8 cellular contexts compared by ENCODE assay signal in the genomic region with DNA sequence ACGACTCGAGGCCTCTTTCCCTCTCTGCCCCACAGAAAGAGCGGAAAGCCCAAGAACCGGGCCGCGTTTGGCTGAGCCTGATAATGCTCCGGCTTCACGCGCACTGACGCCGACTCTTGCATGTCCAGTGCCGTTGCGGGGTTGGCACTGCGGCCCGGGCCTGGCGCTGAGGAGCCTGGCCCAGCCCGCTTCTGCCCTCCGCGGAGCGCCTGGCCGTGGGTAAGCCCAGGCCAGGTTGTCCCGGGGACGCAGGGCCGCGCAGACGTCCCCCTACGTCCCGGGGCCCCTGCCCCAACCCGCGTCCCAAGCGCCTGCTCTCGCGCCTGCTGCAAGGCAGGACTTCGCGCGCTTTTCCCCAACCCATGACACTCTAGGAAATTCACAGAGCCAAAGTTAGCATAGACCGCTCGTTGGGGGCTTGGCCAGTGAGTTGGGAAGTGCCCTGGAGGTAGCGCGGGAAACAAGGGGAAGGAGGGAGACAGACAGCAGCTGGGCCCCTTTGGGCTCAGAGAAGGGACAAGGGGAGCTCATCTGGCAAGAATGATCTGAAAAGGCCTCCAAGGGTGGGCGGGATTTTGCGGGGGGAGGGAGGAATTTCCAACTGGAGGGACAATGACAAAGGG. TPM values are rescaled to one million over a fixed set of nuclear protein-coding genes. Genes with fewer than 3 reads are reported as not detected.
DNase-seq lines count a peak whose midpoint lies in the region; TF ChIP-seq lines count a peak whose summit lies in the region.

No MANE protein-coding gene starts in this region.

- peaks cover 0 to 5% (median 2%) of the 10 kb centered on the region in 6 donors for H3K9me3 Mint-ChIP-seq in immature natural killer cell

- H3K27me3 ChIP-seq in A673 (replicated peaks; ENCODE audit: insufficient read depth, low read depth, low read length, poor library complexity) (peaks cover 7% of the 10 kb centered on the region), H7 (ENCODE audit: control insufficient read depth, insufficient read depth, low read length) (peaks cover 12% of the 10 kb centered on the region), adipocyte (replicated peaks; ENCODE audit: control insufficient read depth, insufficient read depth, low read length) (peaks cover 7% of the 10 kb centered on the region), stomach smooth muscle (ENCODE audit: control insufficient read depth in 1 of 2, insufficient read depth in 2 of 2, low read length in 2 of 2) (no peaks in the 10 kb centered on the region)

- DNase-seq in A673 (ENCODE audit: low spot score) = peak; percentile 17
- DNase-seq in H7 = peak; percentile 88
- no peak for DNase-seq in adipocyte (ENCODE audit: low read depth)
- DNase-seq in immature natural killer cell = no peak
- no peak for DNase-seq in stimulated activated CD8-positive, alpha-beta memory T cell treated with anti-CD3 and anti-CD28 coated beads, Interleukin-4, amount 100 ng/mL, for 48 hours
- no peak for DNase-seq in dermis blood vessel endothelial cell
- no peak for DNase-seq in COLO829 (ENCODE audit: low spot score)

- peaks cover 0 to 5% (median 4%) of the 10 kb centered on the region in 3 donors for H3K36me3 Mint-ChIP-seq in immature natural killer cell

- peak overlapping the region in 2 of 6 donors; percentile 53 to 67 for H3K27ac Mint-ChIP-seq in immature natural killer cell

- BruUV-seq in A673 (replicated peaks; lab: Mats Ljungman, UMichigan) = no TSS peak

- peak overlapping the region; percentile 91 for H3K4me3 ChIP-seq in A673 (ENCODE audit: low read depth, low read length, poor library complexity, severe bottlenecking)
- peak overlapping the region; percentile 77 for H3K4me3 ChIP-seq in H7 (ENCODE audit: insufficient read depth, low read depth, low read length)
- peak overlapping the region; percentile 87 for H3K4me3 ChIP-seq in adipocyte (ENCODE audit: low read length)
- H3K4me3 ChIP-seq in stomach smooth muscle (ENCODE audit: low read length in 2 of 2) = peak overlapping the region; percentile 75 to 93

- H3K27ac ChIP-seq in A673 (ENCODE audit: low read depth, low read length, poor library complexity, severe bottlenecking) (no peak overlapping the region), stomach smooth muscle (ENCODE audit: low read length) (no peak overlapping the region)

- H3K9me3 ChIP-seq in A673 (ENCODE audit: low read depth, low read length, poor library complexity, severe bottlenecking) = no peaks in the 10 kb centered on the region
- H3K9me3 ChIP-seq in adipocyte (ENCODE audit: control insufficient read depth, low read length) = no peaks in the 10 kb centered on the region
- no peaks in the 10 kb centered on the region for H3K9me3 ChIP-seq in stomach smooth muscle (ENCODE audit: control insufficient read depth in 2 of 2, low read length in 2 of 2)

- intact Hi-C loops in A673 (cut with micrococcal nuclease; ENCODE audit: unreplicated experiment) = no loop called here

- peaks cover 10% of the 10 kb centered on the region for H3K36me3 ChIP-seq in A673 (ENCODE audit: insufficient read depth, low read length, poor library complexity, severe bottlenecking)
- H3K36me3 ChIP-seq in H7 (replicated peaks; ENCODE audit: control insufficient read depth, insufficient read depth, low read length) = peaks cover 6% of the 10 kb centered on the region
- H3K36me3 ChIP-seq in adipocyte (ENCODE audit: control insufficient read depth, insufficient read depth, low read length, severe bottlenecking) = no peaks in the 10 kb centered on the region
- peaks cover 0 to 5% of the 10 kb centered on the region in 2 donors for H3K36me3 ChIP-seq in stomach smooth muscle (ENCODE audit: control insufficient read depth in 2 of 2, insufficient read depth in 2 of 2, low read length in 2 of 2)

- POLR2A ChIA-PET in A673 (lab: Charles Lee; ENCODE audit: low non-redundant PET) = no interaction called here

- H3K27me3 Mint-ChIP-seq in immature natural killer cell (ENCODE audit: low read depth in 3 of 3) = peaks cover 0 to 6% (median 5%) of the 10 kb centered on the region in 3 donors

- TF ChIP-seq CTCF in A673 (conservative IDR thresholded peaks at IDR 0.05; ENCODE audit: low read depth, low read length) = no peak

- peak overlapping the region; percentile 79 for H3K9ac ChIP-seq in adipocyte (ENCODE audit: low read length)
- H3K9ac ChIP-seq in stomach smooth muscle (ENCODE audit: low read length in 2 of 2) = peak overlapping the region; percentile 29 to 59

- H3K4me3 Mint-ChIP-seq in immature natural killer cell = peak overlapping the region; percentile 97 to 100 (median 99)

- CTCF ChIA-PET in A673 (lab: Charles Lee) = no interaction called here

- peaks cover 30 to 40% of the 10 kb centered on the region in 2 donors for H3K4me1 Mint-ChIP-seq in immature natural killer cell

- H3K4me1 ChIP-seq in A673 (ENCODE audit: insufficient read depth, low read length, poor library complexity, severe bottlenecking) (peaks cover 7% of the 10 kb centered on the region), adipocyte (ENCODE audit: control insufficient read depth, insufficient read depth, low read length) (peaks cover 31% of the 10 kb centered on the region), stomach smooth muscle (ENCODE audit: control insufficient read depth, insufficient read depth, low read length) (peaks cover 29% of the 10 kb centered on the region)

RNA-seq across cellular contexts. Expression of gene LRPAP1, which starts 0.6 kb away (rescaled TPM):
- total RNA-seq in A673 (2021) = 171 and 182 TPM in 2 replicates
- total RNA-seq in H7 (2014; rRNA removed; shearing (Covaris generic)) = 57.9 and 101 TPM in 2 replicates
- 100 to 1,000 TPM in 2 of 3 donors, 10 to 100 TPM in 1; 98.7 to 185 (median 148) TPM for polyA plus RNA-seq in immature natural killer cell
- 120 and 175 TPM in 2 replicates for total RNA-seq in dermis blood vessel endothelial cell

Comparison
In these comparisons a context has a peak if more than half of its experiments do, and no peak if none do; other contexts are left out.
1. DNase-seq: peak in A673 (single experiment) and H7 (single experiment); none in adipocyte (single experiment), immature natural killer cell (0 of 3), stimulated activated CD8-positive, alpha-beta memory T cell treated with anti-CD3 and anti-CD28 coated beads, Interleukin-4, amount 100 ng/mL, for 48 hours (single experiment), dermis blood vessel endothelial cell (single experiment) and COLO829 (single experiment).
2. Peak in every context shown above with its lines, with median percentiles within 50 percentile points of each other: H3K4me3 ChIP-seq.